ENCODE assay signal across 14 cellular contexts in the genomic region with DNA sequence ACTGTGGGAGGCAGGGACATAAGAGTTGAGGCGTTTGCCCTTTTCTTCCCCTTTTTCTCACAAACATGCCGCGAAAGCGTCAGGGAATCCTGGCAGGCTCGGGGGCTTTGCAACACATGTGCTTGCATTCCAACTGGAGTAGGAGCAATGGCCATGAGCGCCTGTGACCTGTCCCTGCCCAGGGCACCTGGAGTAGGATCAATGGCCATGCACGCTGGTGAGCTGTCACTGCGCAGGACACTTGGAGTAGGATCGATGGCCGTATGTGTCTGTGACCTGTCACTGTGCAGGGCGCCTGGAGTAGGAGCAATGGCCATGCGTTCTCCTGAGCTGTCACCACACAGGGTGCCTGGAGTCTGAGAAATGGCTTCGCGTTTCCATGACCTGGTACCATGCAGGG. TPM values are rescaled to one million over a fixed set of nuclear protein-coding genes. Genes with fewer than 3 reads are reported as not detected.
"Had no signal": no experiment of that assay in that cellular context is flagged by ENCODE, and none has a peak within 500 bp of the region (broad histone marks: within the 10 kb centered on the region; RNA-seq: fewer than 3 reads in every experiment).

No MANE protein-coding gene starts in this region.

RNA-seq across cellular contexts. Expression of a gene that starts 55.6 kb away (rescaled TPM):
- total RNA-seq: stomach, subcutaneous adipose tissue, suprapubic skin, temporal lobe, thoracic aorta, thyroid gland, tibial nerve, transverse colon, upper lobe of right lung, ureter, urinary bladder, uterus, vagina had no signal
- polyA plus RNA-seq: stomach, thymus, urinary bladder had no signal
